ENCODE assay signal across 16 cellular contexts in genomic region chr7:117112640-117113039, GRCh38.
"Had no signal": no experiment of that assay in that cellular context is flagged by ENCODE, and none has a peak within 500 bp of the region (broad histone marks: within the 10 kb centered on the region; RNA-seq: fewer than 3 reads in every experiment).

No MANE protein-coding gene starts in this region.

- H3K36me3 ChIP-seq: ascending aorta, colonic mucosa, heart right ventricle, right lobe of liver, transverse colon had no signal

- H3K36me3 Mint-ChIP-seq: stimulated activated effector memory CD8-positive, alpha-beta T cell treated with anti-CD3 and anti-CD28 coated beads, Interleukin-12 subunit alpha, Interleukin-12 subunit beta, amount 100 ng/mL, for 72 hours had no signal

- H3K4me3 ChIP-seq: ascending aorta, colonic mucosa, heart right ventricle, psoas muscle, right lobe of liver, transverse colon had no signal

- H3K9me3 Mint-ChIP-seq: activated T-helper 1 cell treated with anti-CD3 and anti-CD28 coated beads, Interleukin-12 subunit alpha, Interleukin-12 subunit beta, Interleukin-2, Interleukin-4 antibody, amounts not matched to agents 30 ng/mL and 10 ng/mL and 1 ng/mL, durations not matched to agents 14 hours and 24 hours and 36 hours; stimulated activated effector memory CD8-positive, alpha-beta T cell treated with anti-CD3 and anti-CD28 coated beads, Interleukin-12 subunit alpha, Interleukin-12 subunit beta, amount 100 ng/mL, for 72 hours had no signal

- H3K4me1 ChIP-seq: ascending aorta, right lobe of liver had no signal

- DNase-seq: activated CD4-positive, alpha-beta T cell treated with anti-CD3 and anti-CD28 coated beads for 4 hours; activated CD8-positive, alpha-beta memory T cell treated with anti-CD3 and anti-CD28 coated beads, Interleukin-2, amount 50 U/mL, for 48 hours; activated CD8-positive, alpha-beta T cell treated with anti-CD3 and anti-CD28 coated beads, Interleukin-2, amount 10 ng/mL, durations not matched to agents 7 days and 5 days; activated naive CD4-positive, alpha-beta T cell; activated naive CD8-positive, alpha-beta T cell treated with anti-CD3 and anti-CD28 coated beads, Interleukin-2, amount 50 U/mL, for 24 hours; colonic mucosa; heart right ventricle; mammary epithelial cell; nephron progenitor cell; psoas muscle; right lobe of liver; transverse colon had no signal

- H3K4me3 Mint-ChIP-seq: activated CD8-positive, alpha-beta T cell treated with anti-CD3 and anti-CD28 coated beads, Interleukin-2, amount 10 ng/mL, durations not matched to agents 7 days and 5 days; activated naive CD8-positive, alpha-beta T cell treated with anti-CD3 and anti-CD28 coated beads, Interleukin-2, amount 50 U/mL, for 24 hours; activated T-helper 1 cell treated with anti-CD3 and anti-CD28 coated beads, Interleukin-12 subunit alpha, Interleukin-12 subunit beta, Interleukin-2, Interleukin-4 antibody, amounts not matched to agents 30 ng/mL and 10 ng/mL and 1 ng/mL, durations not matched to agents 14 hours and 24 hours and 36 hours; nephron progenitor cell; stimulated activated effector memory CD8-positive, alpha-beta T cell treated with anti-CD3 and anti-CD28 coated beads, Interleukin-12 subunit alpha, Interleukin-12 subunit beta, amount 100 ng/mL, for 72 hours had no signal

- H3K27ac Mint-ChIP-seq: activated CD8-positive, alpha-beta T cell treated with anti-CD3 and anti-CD28 coated beads, Interleukin-2, amount 10 ng/mL, durations not matched to agents 7 days and 5 days; activated naive CD8-positive, alpha-beta T cell treated with anti-CD3 and anti-CD28 coated beads, Interleukin-2, amount 50 U/mL, for 24 hours; activated T-helper 1 cell treated with anti-CD3 and anti-CD28 coated beads, Interleukin-12 subunit alpha, Interleukin-12 subunit beta, Interleukin-2, Interleukin-4 antibody, amounts not matched to agents 30 ng/mL and 10 ng/mL and 1 ng/mL, durations not matched to agents 14 hours and 24 hours and 36 hours; nephron progenitor cell; stimulated activated effector memory CD8-positive, alpha-beta T cell treated with anti-CD3 and anti-CD28 coated beads, Interleukin-12 subunit alpha, Interleukin-12 subunit beta, amount 100 ng/mL, for 72 hours had no signal

- ATAC-seq: activated CD8-positive, alpha-beta T cell treated with anti-CD3 and anti-CD28 coated beads, Interleukin-2, amount 10 ng/mL, durations not matched to agents 7 days and 5 days; activated naive CD8-positive, alpha-beta T cell treated with anti-CD3 and anti-CD28 coated beads, Interleukin-2, amount 50 U/mL, for 24 hours; heart right ventricle; psoas muscle; right lobe of liver; stimulated activated effector memory CD8-positive, alpha-beta T cell treated with anti-CD3 and anti-CD28 coated beads, Interleukin-12 subunit alpha, Interleukin-12 subunit beta, amount 100 ng/mL, for 72 hours had no signal

- H3K9me3 ChIP-seq: ascending aorta, colonic mucosa, psoas muscle, right lobe of liver, transverse colon had no signal

- FAIRE-seq: frontal cortex had no signal

- H3K27ac ChIP-seq: ascending aorta, colonic mucosa, heart right ventricle, right lobe of liver, transverse colon had no signal

- H3K27me3 ChIP-seq: ascending aorta, colonic mucosa, heart right ventricle, right lobe of liver, transverse colon had no signal
